Comparison of ENCODE assay signal across 15 cellular contexts in the genomic region with DNA sequence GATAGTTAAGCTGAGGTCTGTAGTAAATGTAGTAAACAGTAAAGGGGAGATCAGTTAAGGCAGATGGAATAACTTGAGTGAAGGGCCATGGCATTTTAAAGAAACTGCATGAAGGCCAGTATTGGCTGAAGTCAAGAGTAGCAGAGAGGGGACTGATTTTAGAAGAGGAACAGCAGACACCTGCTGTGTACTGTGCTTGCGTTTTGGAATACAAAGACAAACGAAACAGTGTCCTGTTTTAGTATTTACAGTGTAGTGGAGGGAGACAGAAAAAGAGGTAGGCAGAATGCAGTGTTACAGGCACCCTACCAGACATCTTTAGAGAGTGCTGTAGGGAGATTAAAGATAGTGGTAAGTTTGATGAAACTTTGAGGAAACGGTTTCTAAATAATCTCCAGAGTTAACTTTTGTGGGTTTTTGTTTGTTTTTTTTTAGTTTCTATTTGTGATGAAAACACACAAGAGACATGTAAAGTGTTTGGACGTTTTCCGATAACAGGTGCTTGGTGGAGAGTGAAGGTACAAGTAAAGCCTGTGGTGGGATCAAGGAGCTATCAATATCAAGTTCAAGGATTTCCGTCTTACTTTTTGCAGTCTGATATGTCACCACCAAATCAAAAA. TPM values are rescaled to one million over a fixed set of nuclear protein-coding genes. Genes with fewer than 3 reads are reported as not detected.
A peak's percentile ranks its signal among the peaks of the same experiment; 100 is the strongest.
DNase-seq lines count a peak whose midpoint lies in the region; ATAC-seq and TF ChIP-seq lines count a peak whose summit lies in the region.
"Had no signal": no experiment of that assay in that cellular context is flagged by ENCODE, and none has a peak within 500 bp of the region (broad histone marks: within the 10 kb centered on the region; RNA-seq: fewer than 3 reads in every experiment).

No MANE protein-coding gene starts in this region.

- peak overlapping the region; percentile 57 for H3K27ac Mint-ChIP-seq in stimulated activated naive CD8-positive, alpha-beta T cell treated with anti-CD3 and anti-CD28 coated beads, Interleukin-15, Interleukin-2, amounts not matched to agents 100 ng/mL and 50 ng/mL, for 24 hours
- peak overlapping the region; percentile 99 for H3K27ac Mint-ChIP-seq in T-helper 1 cell treated with Interleukin-12 subunit alpha and Interleukin-12 subunit beta and Interleukin-4 antibody, amounts not matched to agents 30 μg/mL and 1 μg/mL, for 36 hours

- no peak for DNase-seq in stimulated activated naive CD8-positive, alpha-beta T cell treated with anti-CD3 and anti-CD28 coated beads, Interleukin-15, Interleukin-2, amounts not matched to agents 100 U/mL and 50 U/mL, for 24 hours
- DNase-seq in hepatocyte (ENCODE audit: low spot score) (no peak), left ventricle myocardium superior (no peak), aorta (no peak), GOT3 (lab: John Stamatoyannopoulos, UW) (no peak), ovary (no peak)
- DNase-seq: activated CD4-positive, alpha-beta T cell treated with anti-CD3 and anti-CD28 coated beads for 4 hours; mesendoderm; NCI-H2227 treated with DMSO at 0.1 percent for 48 hours; right cardiac atrium; SHP77; transverse colon had no signal

- peaks cover 63% of the 10 kb centered on the region for H3K4me1 Mint-ChIP-seq in stimulated activated naive CD8-positive, alpha-beta T cell treated with anti-CD3 and anti-CD28 coated beads, Interleukin-15, Interleukin-2, amounts not matched to agents 100 ng/mL and 50 ng/mL, for 24 hours (ENCODE audit: low read depth)
- H3K4me1 Mint-ChIP-seq in T-helper 1 cell treated with Interleukin-12 subunit alpha and Interleukin-12 subunit beta and Interleukin-4 antibody, amounts not matched to agents 30 μg/mL and 1 μg/mL, for 36 hours (ENCODE audit: low read depth), result peaks cover 44% of the 10 kb centered on the region

- no peak overlapping the region for H2AFZ ChIP-seq in hepatocyte

- H3K9me2 ChIP-seq in hepatocyte (replicated peaks; ENCODE audit: insufficient read depth), result no peaks in the 10 kb centered on the region

- 79% methylated on average over 6 of the region's 6 CpGs for WGBS in hepatocyte (ENCODE audit: low lambda C conversion rate, missing lambda C conversion rate)
- WGBS in aorta, 2 donors, result 78 to 79% methylated on average over 6 of the region's 6 CpGs
- WGBS in ovary, 3 donors, result 62 to 71% (median 66%) methylated on average over 6 of the region's 6 CpGs

- peaks cover 4% of the 10 kb centered on the region for H3K79me2 ChIP-seq in hepatocyte

- peak overlapping the region; percentile 79 for H3K4me2 ChIP-seq in hepatocyte

- H3K27me3 Mint-ChIP-seq in stimulated activated naive CD8-positive, alpha-beta T cell treated with anti-CD3 and anti-CD28 coated beads, Interleukin-15, Interleukin-2, amounts not matched to agents 100 ng/mL and 50 ng/mL, for 24 hours, result no peaks in the 10 kb centered on the region
- H3K27me3 Mint-ChIP-seq in T-helper 1 cell treated with Interleukin-12 subunit alpha and Interleukin-12 subunit beta and Interleukin-4 antibody, amounts not matched to agents 30 μg/mL and 1 μg/mL, for 36 hours (ENCODE audit: low read depth), result no peaks in the 10 kb centered on the region

- no peak for TF ChIP-seq POLR2A in ovary (IDR thresholded peaks at IDR 0.05)

- H3K27me3 ChIP-seq in hepatocyte (no peaks in the 10 kb centered on the region), aorta (ENCODE audit: control insufficient read depth in 1 of 2, insufficient read depth in 2 of 2, low read length in 1 of 2) (no peaks in the 10 kb centered on the region), ovary (no peaks in the 10 kb centered on the region)
- H3K27me3 ChIP-seq: transverse colon had no signal

- H4K20me1 ChIP-seq in hepatocyte (ENCODE audit: insufficient read depth, poor library complexity, severe bottlenecking), result no peaks in the 10 kb centered on the region

- H3K36me3 ChIP-seq in hepatocyte (replicated peaks; ENCODE audit: insufficient read depth, low read depth) (no peaks in the 10 kb centered on the region), aorta (ENCODE audit: control insufficient read depth in 1 of 2, insufficient read depth in 2 of 2, low read length in 1 of 2) (no peaks in the 10 kb centered on the region), ovary (no peaks in the 10 kb centered on the region)

- H3K36me3 Mint-ChIP-seq in stimulated activated naive CD8-positive, alpha-beta T cell treated with anti-CD3 and anti-CD28 coated beads, Interleukin-15, Interleukin-2, amounts not matched to agents 100 ng/mL and 50 ng/mL, for 24 hours (ENCODE audit: low read depth), result peaks cover 50% of the 10 kb centered on the region
- H3K36me3 Mint-ChIP-seq in T-helper 1 cell treated with Interleukin-12 subunit alpha and Interleukin-12 subunit beta and Interleukin-4 antibody, amounts not matched to agents 30 μg/mL and 1 μg/mL, for 36 hours (ENCODE audit: low read depth), result peaks cover 45% of the 10 kb centered on the region

- no peaks in the 10 kb centered on the region for H3K9me3 Mint-ChIP-seq in stimulated activated naive CD8-positive, alpha-beta T cell treated with anti-CD3 and anti-CD28 coated beads, Interleukin-15, Interleukin-2, amounts not matched to agents 100 ng/mL and 50 ng/mL, for 24 hours
- no peaks in the 10 kb centered on the region for H3K9me3 Mint-ChIP-seq in T-helper 1 cell treated with Interleukin-12 subunit alpha and Interleukin-12 subunit beta and Interleukin-4 antibody, amounts not matched to agents 30 μg/mL and 1 μg/mL, for 36 hours

- intact Hi-C loops in left ventricle myocardium superior (cut with micrococcal nuclease) (no loop called here), aorta (cut with DNase I) (loop anchor here in 1 of 2 donors (5.0 kb wide), 1 partner anchor 132 kb away; no protein-coding TSS in a partner anchor), ovary (cut with DNase I) (no loop called here)

- H3K4me3 ChIP-seq in hepatocyte (no peak overlapping the region), aorta (ENCODE audit: low read length in 2 of 2) (no peak overlapping the region), ovary (no peak overlapping the region)

- H3K4me1 ChIP-seq in hepatocyte (ENCODE audit: insufficient read depth), result no peaks in the 10 kb centered on the region
- peaks cover 2 to 4% of the 10 kb centered on the region in 2 donors for H3K4me1 ChIP-seq in aorta (ENCODE audit: control insufficient read depth in 1 of 2, insufficient read depth in 2 of 2, low read length in 2 of 2)
- H3K4me1 ChIP-seq in ovary (ENCODE audit: insufficient read depth), result peaks cover 5% of the 10 kb centered on the region

- no peak for ATAC-seq in stimulated activated naive CD8-positive, alpha-beta T cell treated with anti-CD3 and anti-CD28 coated beads, Interleukin-15, Interleukin-2, amounts not matched to agents 100 U/mL and 50 U/mL, for 24 hours
- no peak for ATAC-seq in left ventricle myocardium superior
- ATAC-seq in aorta (ENCODE audit: low FRiP score), result no peak
- ATAC-seq: right cardiac atrium had no signal

- H3K9me3 ChIP-seq in hepatocyte (ENCODE audit: low read depth), result no peaks in the 10 kb centered on the region
- no peaks in the 10 kb centered on the region for H3K9me3 ChIP-seq in aorta (ENCODE audit: control insufficient read depth, low read length)
- H3K9me3 ChIP-seq in ovary, result no peaks in the 10 kb centered on the region
- H3K9me3 ChIP-seq: transverse colon had no signal

- peak overlapping the region; percentile 100 for H3K4me3 Mint-ChIP-seq in stimulated activated naive CD8-positive, alpha-beta T cell treated with anti-CD3 and anti-CD28 coated beads, Interleukin-15, Interleukin-2, amounts not matched to agents 100 ng/mL and 50 ng/mL, for 24 hours
- peak overlapping the region; percentile 100 for H3K4me3 Mint-ChIP-seq in T-helper 1 cell treated with Interleukin-12 subunit alpha and Interleukin-12 subunit beta and Interleukin-4 antibody, amounts not matched to agents 30 μg/mL and 1 μg/mL, for 36 hours

- no peak for TF ChIP-seq EP300 in ovary (IDR thresholded peaks at IDR 0.05)

- no peak overlapping the region for H3K27ac ChIP-seq in hepatocyte
- no peak overlapping the region for H3K27ac ChIP-seq in aorta (ENCODE audit: low read depth in 1 of 2, low read length in 2 of 2)
- H3K27ac ChIP-seq in ovary, result no peak overlapping the region
- H3K27ac ChIP-seq: C4-2B had no signal

- TF ChIP-seq CTCF in hepatocyte (IDR thresholded peaks at IDR 0.05; ENCODE audit: poor library complexity) (no peak), ovary (IDR thresholded peaks at IDR 0.05) (no peak)

RNA-seq across cellular contexts. Expression of a gene that starts 2.1 kb away (rescaled TPM):
- total RNA-seq in hepatocyte (4.6 and 5.8 TPM in 2 replicates), left ventricle myocardium superior (0.99 TPM), aorta (1 to 10 TPM; 2.5 to 9.9 TPM), ovary (1 to 10 TPM; 2.6 to 6.7 (median 5.1) TPM)
- polyA plus RNA-seq in hepatocyte (1.5 and 2.3 TPM in 2 replicates), aorta (under 1 TPM; 0.13 to 0.67 TPM), ovary (1 to 10 TPM; 1.1 to 1.4 TPM)
